Comparison of ENCODE assay signal across 25 cellular contexts in the genomic region with DNA sequence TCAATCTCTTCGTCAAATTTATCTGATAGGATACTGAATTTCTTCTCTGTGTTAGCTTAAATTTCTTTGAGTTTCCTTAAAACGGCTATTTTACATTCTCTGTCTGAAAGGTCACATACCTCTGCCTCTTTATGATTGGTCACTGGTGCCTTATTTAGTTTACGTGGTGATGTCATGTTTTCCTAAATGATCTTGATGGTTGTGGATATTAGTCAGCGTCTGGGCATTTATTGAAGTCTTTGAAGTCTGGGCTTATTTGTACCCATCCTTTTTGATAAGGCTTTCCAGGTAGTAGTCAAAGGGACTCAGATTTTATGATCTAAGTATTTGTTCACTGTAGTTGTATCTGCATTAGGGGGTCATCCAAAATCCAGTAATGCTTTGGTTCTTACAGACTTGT.
DNase-seq lines count a peak whose midpoint lies in the region; ATAC-seq, FAIRE-seq and TF ChIP-seq lines count a peak whose summit lies in the region.
"Had no signal": no experiment of that assay in that cellular context is flagged by ENCODE, and none has a peak within 500 bp of the region (broad histone marks: within the 10 kb centered on the region; RNA-seq: fewer than 3 reads in every experiment).

No MANE protein-coding gene starts in this region.

- H3K9me3 ChIP-seq in RWPE2 (ENCODE audit: severe bottlenecking), result no peaks in the 10 kb centered on the region
- H3K9me3 ChIP-seq: ascending aorta, gastroesophageal sphincter, vagina had no signal

- DNase-seq in H54 (ENCODE audit: insufficient read length, low spot score) (no peak), RWPE2 (ENCODE audit: low spot score) (no peak), epithelial cell of prostate (ENCODE audit: low read depth, low spot score) (peak; percentile 8), retinal pigment epithelial cell (ENCODE audit: low read depth) (peak; percentile 23), omental fat pad (ENCODE audit: low spot score) (no peak)
- DNase-seq: CD4-positive, CD25-positive, alpha-beta regulatory T cell; DMS153; effector memory CD8-positive, alpha-beta T cell; left colon; NCI-H1092 treated with DMSO at 0.1 percent for 48 hours; NCI-H2029; NCI-H226; NCI-H774; SIG-M5; stimulated activated CD4-positive, alpha-beta T cell treated with anti-CD3 and anti-CD28 coated beads, Interleukin-2, amount 100 ng/mL, for 24 hours had no signal

- no peaks in the 10 kb centered on the region for H3K4me1 ChIP-seq in RWPE2 (ENCODE audit: insufficient read depth, poor library complexity, severe bottlenecking)
- H3K4me1 ChIP-seq: ascending aorta, gastroesophageal sphincter, parathyroid adenoma, vagina had no signal

- no peak overlapping the region for H3K4me3 ChIP-seq in RWPE2 (ENCODE audit: severe bottlenecking)
- no peak overlapping the region for H3K4me3 ChIP-seq in retinal pigment epithelial cell (ENCODE audit: low read length)
- H3K4me3 ChIP-seq: ascending aorta, gastroesophageal sphincter, vagina had no signal

- no peaks in the 10 kb centered on the region for H3K36me3 ChIP-seq in RWPE2 (ENCODE audit: low read depth)
- H3K36me3 ChIP-seq: ascending aorta, gastroesophageal sphincter, vagina had no signal

- ATAC-seq in RWPE2 (ENCODE audit: low read depth) (peak; percentile 58; the same call in 1 of the 3 replicates), GM21515 (IDR thresholded peaks at IDR 0.05; ENCODE audit: unreplicated experiment) (no peak), omental fat pad (ENCODE audit: low FRiP score) (no peak), HG02763 (IDR thresholded peaks at IDR 0.05; ENCODE audit: unreplicated experiment) (no peak)
- ATAC-seq: activated naive CD4-positive, alpha-beta T cell treated with anti-CD3 and anti-CD28 coated beads, Interleukin-2, amount 50 U/mL, for 72 hours; effector memory CD8-positive, alpha-beta T cell; gastroesophageal sphincter; left colon; stimulated activated effector memory CD8-positive, alpha-beta T cell treated with anti-CD3 and anti-CD28 coated beads, Interleukin-12 subunit alpha, Interleukin-12 subunit beta, amount 100 ng/mL, for 72 hours had no signal

- TF ChIP-seq CTCF in RWPE2 (IDR thresholded peaks at IDR 0.05; ENCODE audit: poor library complexity, severe bottlenecking) (no peak), retinal pigment epithelial cell (conservative IDR thresholded peaks at IDR 0.05; ENCODE audit: low read depth, low read length) (no peak), omental fat pad (IDR thresholded peaks at IDR 0.05) (no peak)

- TF ChIP-seq POLR2A in H54 (IDR thresholded peaks at IDR 0.05; ENCODE audit: low read depth, low read length), result no peak

- H3K27me3 ChIP-seq in RWPE2 (ENCODE audit: insufficient read depth, poor library complexity, severe bottlenecking), result no peaks in the 10 kb centered on the region
- H3K27me3 ChIP-seq: ascending aorta, gastroesophageal sphincter, vagina had no signal

- no peak overlapping the region for H3K27ac ChIP-seq in RWPE2 (ENCODE audit: poor library complexity, severe bottlenecking)
- no peak overlapping the region for H3K27ac ChIP-seq in epithelial cell of prostate
- H3K27ac ChIP-seq: ascending aorta, gastroesophageal sphincter, parathyroid adenoma, vagina had no signal

- peak; percentile 88 for FAIRE-seq in H54 (lab: Jason Lieb, UNC)
- FAIRE-seq: colon, TTC549 had no signal

Comparison
In these comparisons a context has a peak if more than half of its experiments do, and no peak if none do; other contexts are left out.
1. DNase-seq: peak in epithelial cell of prostate (single experiment) and retinal pigment epithelial cell (single experiment); none in H54 (single experiment), RWPE2 (single experiment) and omental fat pad (single experiment).